20 cellular contexts compared by ENCODE assay signal in the genomic region with DNA sequence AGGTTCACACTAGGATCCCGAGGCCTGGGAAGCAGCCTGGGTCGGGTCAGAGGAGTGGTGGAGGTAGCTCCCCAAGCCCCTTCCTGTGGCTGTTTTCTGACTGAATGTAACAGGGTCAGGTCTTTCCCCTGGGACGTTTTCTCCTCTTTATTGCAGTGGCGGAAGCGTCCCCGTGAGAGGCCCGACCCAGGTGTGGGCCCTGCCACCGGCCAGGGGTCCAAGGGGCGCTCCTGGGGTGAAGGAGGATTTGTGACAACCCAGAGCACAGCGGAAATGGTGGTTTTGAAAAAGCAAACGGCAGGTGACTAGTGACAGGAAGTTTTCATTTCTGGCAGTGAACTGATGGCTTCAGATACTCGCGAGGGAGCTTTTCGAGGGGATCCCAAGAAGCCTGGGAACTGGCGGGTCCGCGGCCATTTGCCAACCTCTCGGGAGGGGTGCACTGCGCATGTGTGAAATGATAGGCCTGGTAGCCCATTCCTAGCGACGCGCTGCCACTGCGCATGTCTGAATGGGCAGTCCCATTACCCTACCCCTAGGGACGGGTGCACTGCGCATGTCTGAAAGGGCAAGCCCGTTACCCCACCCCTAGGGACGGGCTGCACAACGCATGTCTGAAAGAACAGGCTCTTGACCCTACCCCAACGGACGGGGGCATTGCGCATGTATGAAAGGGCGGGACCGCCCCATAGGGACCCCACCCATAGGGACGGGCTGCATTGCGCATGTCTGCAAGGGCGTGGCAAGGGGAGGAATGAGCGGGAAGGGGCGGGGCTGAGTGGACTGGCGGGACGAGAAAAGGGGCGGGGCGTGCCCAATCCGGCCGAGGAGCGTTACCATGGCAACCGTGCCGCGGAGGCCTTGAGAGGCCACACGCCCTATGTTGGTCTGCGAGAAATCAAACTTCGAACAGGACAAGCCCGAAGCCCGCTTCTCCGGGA.
DNase-seq lines count a peak whose midpoint lies in the region; ATAC-seq, FAIRE-seq and TF ChIP-seq lines count a peak whose summit lies in the region.
"Had no signal": no experiment of that assay in that cellular context is flagged by ENCODE, and none has a peak within 500 bp of the region (broad histone marks: within the 10 kb centered on the region; RNA-seq: fewer than 3 reads in every experiment).

No MANE protein-coding gene starts in this region.

- H3K4me3 Mint-ChIP-seq in activated CD4-positive, alpha-beta T cell treated with anti-CD3 and anti-CD28 coated beads for 36 hours: no peak overlapping the region
- H3K4me3 Mint-ChIP-seq in stimulated activated memory B cell treated with anti-CD40 and anti-IgM and Interleukin-4, amounts not matched to agents 10 μg/mL and 1 μg/mL and 100 μg/mL, for 72 hours: no peak overlapping the region
- H3K4me3 Mint-ChIP-seq: natural killer cell treated with Interleukin-12 subunit alpha and Interleukin-12 subunit beta and Interleukin-15 and Interleukin-18, amount 100 ng/mL, for 72 hours; type B pancreatic cell had no signal

- H3K36me3 Mint-ChIP-seq in activated CD4-positive, alpha-beta T cell treated with anti-CD3 and anti-CD28 coated beads for 36 hours (ENCODE audit: low read depth): no peaks in the 10 kb centered on the region
- H3K36me3 Mint-ChIP-seq in stimulated activated memory B cell treated with anti-CD40 and anti-IgM and Interleukin-4, amounts not matched to agents 10 μg/mL and 1 μg/mL and 100 μg/mL, for 72 hours: no peaks in the 10 kb centered on the region
- H3K36me3 Mint-ChIP-seq: type B pancreatic cell had no signal

- intact Hi-C loops in activated CD4-positive, alpha-beta T cell treated with anti-CD3 and anti-CD28 coated beads for 36 hours (cut with DNase I, micrococcal nuclease): no loop called here

- no peak for TF ChIP-seq CTCF in coronary artery (IDR thresholded peaks at IDR 0.05)

- peaks cover 18% of the 10 kb centered on the region for H3K9me3 Mint-ChIP-seq in activated CD4-positive, alpha-beta T cell treated with anti-CD3 and anti-CD28 coated beads for 36 hours (ENCODE audit: low read depth)
- H3K9me3 Mint-ChIP-seq in stimulated activated memory B cell treated with anti-CD40 and anti-IgM and Interleukin-4, amounts not matched to agents 10 μg/mL and 1 μg/mL and 100 μg/mL, for 72 hours: peaks cover 8% of the 10 kb centered on the region
- H3K9me3 Mint-ChIP-seq: type B pancreatic cell had no signal

- peak; percentile 7 for DNase-seq in activated CD4-positive, alpha-beta T cell treated with anti-CD3 and anti-CD28 coated beads for 36 hours
- DNase-seq in activated CD4-positive, alpha-beta T cell treated with anti-CD3 and anti-CD28 coated beads for 1 hour: no peak
- DNase-seq in NCI-H446 (lab: John Stamatoyannopoulos, UW): peak; percentile 37 to 75
- DNase-seq in coronary artery (ENCODE audit: low spot score): peak; percentile 38
- DNase-seq in frontal cortex (ENCODE audit: low spot score in 2 of 2): no peak
- DNase-seq in ecto neural progenitor cell (ENCODE audit: low spot score): no peak
- DNase-seq in AG08395 (ENCODE audit: low spot score): no peak
- DNase-seq: activated CD8-positive, alpha-beta memory T cell treated with anti-CD3 and anti-CD28 coated beads for 24 hours; effector CD4-positive, alpha-beta T cell; mesenchymal stem cell; NCI-H1417 treated with DMSO at 0.1 percent for 48 hours; NCI-H526 treated with DMSO at 0.1 percent for 48 hours; psoas muscle; stimulated activated naive CD4-positive, alpha-beta T cell treated with Interleukin-2 at 50 U/mL for 16 hours had no signal

- H3K27ac ChIP-seq in coronary artery: no peak overlapping the region
- H3K27ac ChIP-seq: cardiac muscle cell, psoas muscle had no signal

- H3K4me1 Mint-ChIP-seq in activated CD4-positive, alpha-beta T cell treated with anti-CD3 and anti-CD28 coated beads for 36 hours: peaks cover 2% of the 10 kb centered on the region
- H3K4me1 Mint-ChIP-seq in stimulated activated memory B cell treated with anti-CD40 and anti-IgM and Interleukin-4, amounts not matched to agents 10 μg/mL and 1 μg/mL and 100 μg/mL, for 72 hours: no peaks in the 10 kb centered on the region

- H3K27ac Mint-ChIP-seq in activated CD4-positive, alpha-beta T cell treated with anti-CD3 and anti-CD28 coated beads for 36 hours: no peak overlapping the region
- H3K27ac Mint-ChIP-seq in stimulated activated memory B cell treated with anti-CD40 and anti-IgM and Interleukin-4, amounts not matched to agents 10 μg/mL and 1 μg/mL and 100 μg/mL, for 72 hours: no peak overlapping the region
- H3K27ac Mint-ChIP-seq: activated T-helper 2 cell treated with anti-CD3 and anti-CD28 coated beads, Interferon-gamma antibody, Interleukin-2, Interleukin-4, amounts not matched to agents 10 μg/mL and 5 μg/mL and 100 μg/mL, durations not matched to agents 14 hours and 24 hours and 36 hours; natural killer cell treated with Interleukin-12 subunit alpha and Interleukin-12 subunit beta and Interleukin-15 and Interleukin-18, amount 100 ng/mL, for 72 hours; type B pancreatic cell had no signal

- POLR2A ChIA-PET in activated CD4-positive, alpha-beta T cell treated with anti-CD3 and anti-CD28 coated beads for 36 hours (lab: Charles Lee): no interaction called here

- ATAC-seq in activated CD4-positive, alpha-beta T cell treated with anti-CD3 and anti-CD28 coated beads for 36 hours: no peak
- peak; percentile 53 for ATAC-seq in stimulated activated memory B cell treated with anti-CD40 and anti-IgM and Interleukin-4, amounts not matched to agents 10 μg/mL and 1 μg/mL and 100 μg/mL, for 72 hours
- ATAC-seq: HCT116, psoas muscle had no signal

- CTCF ChIA-PET in activated CD4-positive, alpha-beta T cell treated with anti-CD3 and anti-CD28 coated beads for 36 hours (lab: Charles Lee): no interaction called here

- no peaks in the 10 kb centered on the region for H3K27me3 Mint-ChIP-seq in activated CD4-positive, alpha-beta T cell treated with anti-CD3 and anti-CD28 coated beads for 36 hours
- H3K27me3 Mint-ChIP-seq in stimulated activated memory B cell treated with anti-CD40 and anti-IgM and Interleukin-4, amounts not matched to agents 10 μg/mL and 1 μg/mL and 100 μg/mL, for 72 hours: no peaks in the 10 kb centered on the region
- H3K27me3 Mint-ChIP-seq: natural killer cell treated with Interleukin-12 subunit alpha and Interleukin-12 subunit beta and Interleukin-15 and Interleukin-18, amount 100 ng/mL, for 72 hours; type B pancreatic cell had no signal

- no peak overlapping the region for H3K4me3 ChIP-seq in coronary artery
- H3K4me3 ChIP-seq: cardiac muscle cell, psoas muscle had no signal

- no peak for FAIRE-seq in frontal cortex (lab: Jason Lieb, UNC)

Comparison
In these comparisons a context has a peak if more than half of its experiments do, and no peak if none do; other contexts are left out.
1. DNase-seq: peak in activated CD4-positive, alpha-beta T cell treated with anti-CD3 and anti-CD28 coated beads for 36 hours (single experiment), NCI-H446 (2 of 2) and coronary artery (single experiment); none in activated CD4-positive, alpha-beta T cell treated with anti-CD3 and anti-CD28 coated beads for 1 hour (single experiment), frontal cortex (0 of 2), ecto neural progenitor cell (single experiment) and AG08395 (single experiment).